9 cellular contexts compared by ENCODE assay signal in the genomic region with DNA sequence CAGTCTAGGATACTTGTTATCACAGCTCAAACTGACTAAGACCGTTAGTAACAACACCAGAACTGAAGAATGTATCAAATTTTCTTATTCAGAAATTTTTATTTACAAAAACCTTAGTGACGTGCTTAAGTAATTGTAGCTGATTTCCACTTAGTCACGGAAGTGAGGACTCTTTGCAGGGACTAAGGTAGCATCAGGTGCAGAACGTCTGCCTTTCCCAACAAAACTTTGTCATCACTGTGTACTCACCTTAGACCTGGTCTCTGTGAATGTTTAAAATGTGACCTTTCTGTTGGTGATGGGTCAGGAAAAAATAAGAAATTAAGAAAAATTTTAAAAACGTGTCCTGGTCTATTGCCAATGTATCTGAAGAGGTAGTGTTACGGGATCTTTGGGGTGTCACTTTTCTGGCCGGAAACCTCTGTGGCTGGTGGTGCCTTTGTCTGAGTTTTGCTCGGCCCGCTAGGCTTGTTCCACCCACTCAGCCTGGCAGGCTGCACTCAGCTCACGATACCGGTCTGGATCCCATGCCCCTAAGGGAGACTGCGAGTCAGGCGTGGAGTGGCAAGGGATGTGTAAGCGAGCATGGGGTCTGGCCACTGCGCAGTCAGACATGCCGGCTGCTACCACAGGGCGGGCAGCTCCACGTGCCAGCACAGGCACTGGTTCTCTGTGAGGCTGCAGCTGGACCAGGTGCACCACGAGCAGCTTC. TPM values are rescaled to one million over a fixed set of nuclear protein-coding genes. Genes with fewer than 3 reads are reported as not detected.
DNase-seq lines count a peak whose midpoint lies in the region; ATAC-seq lines count a peak whose summit lies in the region.
"Had no signal": no experiment of that assay in that cellular context is flagged by ENCODE, and none has a peak within 500 bp of the region (broad histone marks: within the 10 kb centered on the region; RNA-seq: fewer than 3 reads in every experiment).

No MANE protein-coding gene starts in this region.

- peak in 4 of 5 experiments; percentile 28 to 89 (median 64) for DNase-seq in T-helper 2 cell
- peak in 2 of 3 donors; percentile 55 to 63 for DNase-seq in right cardiac atrium
- DNase-seq in stimulated activated CD8-positive, alpha-beta memory T cell treated with anti-CD3 and anti-CD28 coated beads, Interleukin-7, amount 100 ng/mL, for 4 hours (ENCODE audit: low read depth in 2 of 2): peak; percentile 29 to 50
- no peak for DNase-seq in COLO829 (ENCODE audit: low spot score)
- DNase-seq in Ammon's horn (ENCODE audit: low spot score): no peak
- no peak for DNase-seq in NCI-H2029 treated with DMSO at 0.1 percent for 48 hours (lab: John Stamatoyannopoulos, UW)

- peak overlapping the region; percentile 77 for H3K4me3 Mint-ChIP-seq in activated T-helper 17 cell treated with anti-CD3 and anti-CD28 coated beads, Interleukin-2, amount 50 U/mL, for 72 hours

- 74% methylated on average over 19 of the region's 19 CpGs for WGBS in right cardiac atrium

- H3K27me3 ChIP-seq in right cardiac atrium (ENCODE audit: control insufficient read depth, insufficient read depth): no peaks in the 10 kb centered on the region
- H3K27me3 ChIP-seq: left lung had no signal

- peak overlapping the region; percentile 49 for H3K27ac ChIP-seq in right cardiac atrium (ENCODE audit: low read length)

- ATAC-seq in activated T-helper 17 cell treated with anti-CD3 and anti-CD28 coated beads, Interleukin-2, amount 50 U/mL, for 72 hours (replicated peaks): peak; percentile 22
- ATAC-seq in right cardiac atrium (peak in 1 of 2 donors; percentile 23), GM18907 (IDR thresholded peaks at IDR 0.05; ENCODE audit: unreplicated experiment) (no peak)

- intact Hi-C loops in right cardiac atrium (cut with DNase I): loop anchor here in 2 of 4 donors (10.0 kb wide), 2 partner anchors 124 to 156 kb away; no protein-coding TSS in a partner anchor

- peaks cover 15% of the 10 kb centered on the region for H3K4me1 ChIP-seq in right cardiac atrium (ENCODE audit: control insufficient read depth, insufficient read depth, low read length)

- H3K9me3 Mint-ChIP-seq in activated T-helper 17 cell treated with anti-CD3 and anti-CD28 coated beads, Interleukin-2, amount 50 U/mL, for 72 hours: no peaks in the 10 kb centered on the region

- peaks cover 66% of the 10 kb centered on the region for H3K4me1 Mint-ChIP-seq in activated T-helper 17 cell treated with anti-CD3 and anti-CD28 coated beads, Interleukin-2, amount 50 U/mL, for 72 hours

- H3K36me3 Mint-ChIP-seq in activated T-helper 17 cell treated with anti-CD3 and anti-CD28 coated beads, Interleukin-2, amount 50 U/mL, for 72 hours (ENCODE audit: low read depth): peaks cover 39% of the 10 kb centered on the region

- H3K9me3 ChIP-seq in right cardiac atrium (ENCODE audit: control insufficient read depth, low read length): no peaks in the 10 kb centered on the region
- H3K9me3 ChIP-seq: left lung had no signal

- H3K4me3 ChIP-seq in right cardiac atrium (ENCODE audit: low read length): no peak overlapping the region
- H3K4me3 ChIP-seq: left lung had no signal

- no peaks in the 10 kb centered on the region for H3K27me3 Mint-ChIP-seq in activated T-helper 17 cell treated with anti-CD3 and anti-CD28 coated beads, Interleukin-2, amount 50 U/mL, for 72 hours

- H3K27ac Mint-ChIP-seq in activated T-helper 17 cell treated with anti-CD3 and anti-CD28 coated beads, Interleukin-2, amount 50 U/mL, for 72 hours: peak overlapping the region; percentile 98

RNA-seq across cellular contexts. Expression of a gene that starts 24.1 kb away (rescaled TPM):
- 10 to 100 TPM; 27.7 to 50.4 TPM for total RNA-seq in activated T-helper 17 cell treated with anti-CD3 and anti-CD28 coated beads, Interleukin-2, amount 50 U/mL, for 72 hours
- total RNA-seq in right cardiac atrium: 10 to 100 TPM in 1 of 4 donors, 1 to 10 TPM in 3; 5.9 to 10.6 (median 6.9) TPM
- polyA plus RNA-seq in right cardiac atrium: 3.6 TPM

Comparison
In these comparisons a context has a peak if more than half of its experiments do, and no peak if none do; other contexts are left out.
1. DNase-seq: peak in T-helper 2 cell (4 of 5), right cardiac atrium (2 of 3) and stimulated activated CD8-positive, alpha-beta memory T cell treated with anti-CD3 and anti-CD28 coated beads, Interleukin-7, amount 100 ng/mL, for 4 hours (2 of 2); none in COLO829 (single experiment), Ammon's horn (single experiment) and NCI-H2029 treated with DMSO at 0.1 percent for 48 hours (single experiment).